ENCODE assay signal across 8 cellular contexts in the genomic region with DNA sequence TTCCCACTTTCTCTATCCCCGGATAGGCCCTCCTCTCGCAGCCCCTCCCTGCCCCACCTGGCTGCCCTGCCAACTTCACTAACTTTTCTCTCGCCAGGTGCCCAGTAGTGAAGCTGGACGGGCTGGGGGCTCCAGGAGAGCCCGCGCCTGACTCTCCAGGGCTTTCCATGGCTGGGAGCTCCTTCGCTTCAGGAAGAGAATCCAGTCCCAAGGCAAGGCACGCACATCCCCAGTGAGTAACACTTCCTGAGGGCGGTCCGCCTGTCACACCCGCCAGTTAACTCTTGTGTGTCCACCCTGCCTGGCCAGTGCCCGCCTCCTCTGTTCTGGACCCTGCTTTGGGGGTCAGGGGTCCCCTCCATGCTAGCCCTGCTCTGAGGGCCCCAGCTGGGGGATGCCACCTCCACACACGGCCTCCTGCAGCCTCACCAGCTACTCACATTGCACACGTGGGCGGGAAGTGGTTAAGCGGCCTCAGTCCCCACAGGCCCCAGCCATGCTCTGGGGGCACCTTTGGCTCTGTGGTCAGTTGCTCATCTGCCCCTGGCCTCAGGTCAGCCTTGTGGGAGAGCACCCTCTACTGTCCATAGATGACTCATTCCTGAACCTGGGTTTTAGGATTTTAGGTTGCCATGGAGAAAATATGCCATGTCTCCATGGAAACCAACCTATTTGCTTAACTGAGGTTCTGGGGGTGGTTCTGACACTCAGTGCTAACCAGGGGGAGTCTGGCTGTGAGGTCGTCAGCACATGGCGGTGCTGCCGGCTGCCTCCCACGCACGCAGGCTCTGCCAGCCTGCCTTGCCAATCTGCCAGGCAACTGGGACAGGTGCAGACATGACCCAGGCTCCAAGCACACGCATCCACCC. TPM values are rescaled to one million over a fixed set of nuclear protein-coding genes. Genes with fewer than 3 reads are reported as not detected.
DNase-seq lines count a peak whose midpoint lies in the region; ATAC-seq and TF ChIP-seq lines count a peak whose summit lies in the region.

A gene with protein sequence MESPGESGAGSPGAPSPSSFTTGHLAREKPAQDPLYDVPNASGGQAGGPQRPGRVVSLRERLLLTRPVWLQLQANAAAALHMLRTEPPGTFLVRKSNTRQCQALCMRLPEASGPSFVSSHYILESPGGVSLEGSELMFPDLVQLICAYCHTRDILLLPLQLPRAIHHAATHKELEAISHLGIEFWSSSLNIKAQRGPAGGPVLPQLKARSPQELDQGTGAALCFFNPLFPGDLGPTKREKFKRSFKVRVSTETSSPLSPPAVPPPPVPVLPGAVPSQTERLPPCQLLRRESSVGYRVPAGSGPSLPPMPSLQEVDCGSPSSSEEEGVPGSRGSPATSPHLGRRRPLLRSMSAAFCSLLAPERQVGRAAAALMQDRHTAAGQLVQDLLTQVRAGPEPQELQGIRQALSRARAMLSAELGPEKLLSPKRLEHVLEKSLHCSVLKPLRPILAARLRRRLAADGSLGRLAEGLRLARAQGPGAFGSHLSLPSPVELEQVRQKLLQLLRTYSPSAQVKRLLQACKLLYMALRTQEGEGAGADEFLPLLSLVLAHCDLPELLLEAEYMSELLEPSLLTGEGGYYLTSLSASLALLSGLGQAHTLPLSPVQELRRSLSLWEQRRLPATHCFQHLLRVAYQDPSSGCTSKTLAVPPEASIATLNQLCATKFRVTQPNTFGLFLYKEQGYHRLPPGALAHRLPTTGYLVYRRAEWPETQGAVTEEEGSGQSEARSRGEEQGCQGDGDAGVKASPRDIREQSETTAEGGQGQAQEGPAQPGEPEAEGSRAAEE (minus strand): TSS at position 201 of the 869 bp plus-strand sequence. CDS start 32 bp downstream, at position 169.

- DNase-seq in GM12864 (ENCODE audit: low read depth) (peak; percentile 50), H7 (peak; percentile 95), NCI-H1105 treated with DMSO at 0.1 percent for 48 hours (lab: John Stamatoyannopoulos, UW) (peak; percentile 75), medulla oblongata (ENCODE audit: extremely low spot score) (peak; percentile 23)
- peak; percentile 78 for DNase-seq in activated CD4-positive, CD25-positive, alpha-beta regulatory T cell treated with anti-CD3 and anti-CD28 coated beads, Interleukin-2, amount 50 U/mL, for 72 hours
- DNase-seq in stimulated activated CD8-positive, alpha-beta memory T cell treated with anti-CD3 and anti-CD28 coated beads, Interleukin-4, amount 100 ng/mL, for 48 hours, result peak; percentile 83

- ATAC-seq in HG02840 (IDR thresholded peaks at IDR 0.05; ENCODE audit: low FRiP score, unreplicated experiment), result no peak

- in situ Hi-C loops in endometrial microvascular endothelial cells (cut with HindIII; ENCODE audit: inconsistent ontology term, low pct_unique_long_range_greater_than_20kb, low sequenced_read_pairs), result no loop called here

- H3K27me3 ChIP-seq in H7 (ENCODE audit: control insufficient read depth, insufficient read depth, low read length), result peaks cover 1% of the 10 kb centered on the region; the same call in 1 of the 2 replicates

- H3K4me3 ChIP-seq in GM12864 (ENCODE audit: low read depth, low read length) (no peak within 1 kb of the TSS), H7 (ENCODE audit: insufficient read depth, low read depth, low read length) (peak within 1 kb of the TSS; percentile 53)

- peak; percentile 13 for TF ChIP-seq CTCF in GM12864 (IDR thresholded peaks at IDR 0.05; ENCODE audit: low read depth, low read length, missing control alignments)

- H3K36me3 ChIP-seq in H7 (replicated peaks; ENCODE audit: control insufficient read depth, insufficient read depth, low read length), result peaks cover 7% of the 10 kb centered on the region

RNA-seq across cellular contexts. Expression of the gene that starts here (rescaled TPM):
- total RNA-seq in H7 (2014; rRNA removed; shearing (Covaris generic)), result 7.2 and 9.6 TPM in 2 replicates
- total RNA-seq in endometrial microvascular endothelial cells (ENCODE audit: inconsistent ontology term), result 15.5 TPM

Comparison
In these comparisons a context has a peak if more than half of its experiments do, and no peak if none do; other contexts are left out.
1. DNase-seq: peak in every context shown above with its lines; median percentile 95 in H7; 83 in stimulated activated CD8-positive, alpha-beta memory T cell treated with anti-CD3 and anti-CD28 coated beads, Interleukin-4, amount 100 ng/mL, for 48 hours; 78 in activated CD4-positive, CD25-positive, alpha-beta regulatory T cell treated with anti-CD3 and anti-CD28 coated beads, Interleukin-2, amount 50 U/mL, for 72 hours; 75 in NCI-H1105 treated with DMSO at 0.1 percent for 48 hours; 50 in GM12864; 23 in medulla oblongata.